In the genomic region with DNA sequence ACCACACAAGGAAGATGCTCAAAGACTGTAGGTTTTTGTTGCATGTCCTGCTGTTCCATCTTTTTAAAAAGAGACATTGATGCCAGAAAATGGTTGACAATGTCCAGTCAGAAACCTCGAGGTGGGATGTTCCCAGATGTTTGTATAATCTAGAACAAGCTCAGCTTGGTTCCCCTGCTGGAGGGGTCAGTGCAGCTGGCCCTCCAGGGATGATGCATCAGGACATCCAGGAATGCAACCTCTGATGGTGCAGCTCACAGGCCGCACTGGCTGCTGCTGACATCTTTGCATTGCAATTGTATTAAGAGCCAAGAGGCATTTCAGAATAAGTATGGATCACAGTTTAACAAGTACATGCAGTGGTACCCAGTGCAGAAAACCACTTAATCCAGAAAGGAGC, we compare ENCODE assay signal across 34 cellular contexts.
A peak's percentile ranks its signal among the peaks of the same experiment; 100 is the strongest.
DNase-seq lines count a peak whose midpoint lies in the region; ATAC-seq, FAIRE-seq and TF ChIP-seq lines count a peak whose summit lies in the region.
"Had no signal": no experiment of that assay in that cellular context is flagged by ENCODE, and none has a peak within 500 bp of the region (broad histone marks: within the 10 kb centered on the region; RNA-seq: fewer than 3 reads in every experiment).

No MANE protein-coding gene starts in this region.

- H3K9me3 ChIP-seq in esophagus muscularis mucosa, result no peaks in the 10 kb centered on the region
- H3K9me3 ChIP-seq in neuronal stem cell (replicated peaks in 1 of 2; ENCODE audit: control insufficient read depth in 2 of 2, insufficient read depth in 1 of 2, low read depth in 1 of 2, low read length in 2 of 2), result peaks cover 0 to 7% of the 10 kb centered on the region in 2 donors
- H3K9me3 ChIP-seq: BE2C, BLaER1, Caco-2 had no signal

- H3K36me3 ChIP-seq in esophagus muscularis mucosa, result no peaks in the 10 kb centered on the region
- no peaks in the 10 kb centered on the region for H3K36me3 ChIP-seq in neuronal stem cell (replicated peaks in 1 of 2; ENCODE audit: control insufficient read depth in 2 of 2, insufficient read depth in 2 of 2, low read length in 2 of 2)
- H3K36me3 ChIP-seq: BE2C; BLaER1; BLaER1 treated with 17β-estradiol and CSF1 and Interleukin-3, amounts not matched to agents 10 nM and 100 nM had no signal

- H3K27me3 Mint-ChIP-seq in Calu3 (ENCODE audit: unreplicated experiment), result peaks cover 9% of the 10 kb centered on the region

- no peak overlapping the region for H3K27ac ChIP-seq in esophagus muscularis mucosa (replicated peaks in 1 of 4)
- H3K27ac ChIP-seq in neuronal stem cell (replicated peaks; ENCODE audit: low read length), result no peak overlapping the region
- H3K27ac ChIP-seq: 22Rv1; A549; BLaER1; BLaER1 treated with 17β-estradiol and CSF1 and Interleukin-3, amounts not matched to agents 10 nM and 100 nM; C4-2B had no signal

- 78% methylated on average over 2 of the region's 2 CpGs for WGBS in esophagus muscularis mucosa
- no CpG with 5 or more reads among the region's 2 CpGs for WGBS in neuronal stem cell (ENCODE audit: extremely low coverage in 2 of 2, insufficient read length in 2 of 2, insufficient replicate concordance in 1 of 2), 2 donors

- H3K4me3 Mint-ChIP-seq in Calu3 (ENCODE audit: low read depth, unreplicated experiment), result no peak overlapping the region
- H3K4me3 Mint-ChIP-seq: B cell; CD4-positive, alpha-beta memory T cell; CD4-positive, alpha-beta T cell; CD4-positive, CD25-positive, alpha-beta regulatory T cell; CD8-positive, alpha-beta memory T cell; CD8-positive, alpha-beta T cell had no signal

- H3K27ac Mint-ChIP-seq in Calu3 (ENCODE audit: unreplicated experiment), result no peak overlapping the region
- H3K27ac Mint-ChIP-seq: B cell; CD14-positive monocyte; CD4-positive, alpha-beta memory T cell; CD4-positive, alpha-beta T cell; CD8-positive, alpha-beta memory T cell; CD8-positive, alpha-beta T cell had no signal

- intact Hi-C loops in esophagus muscularis mucosa (cut with DNase I), result no loop called here
- intact Hi-C loops in Calu3 (cut with micrococcal nuclease; ENCODE audit: unreplicated experiment), result no loop called here

- no peak overlapping the region for H3K14ac ChIP-seq in neuronal stem cell (ENCODE audit: low read length)

- CTCF ChIA-PET in Calu3 (lab: Charles Lee), result no interaction called here

- H3K4me3 ChIP-seq in esophagus muscularis mucosa (no peak overlapping the region), neuronal stem cell (ENCODE audit: low read length in 2 of 2) (no peak overlapping the region)
- H3K4me3 ChIP-seq: A549; BLaER1; BLaER1 treated with 17β-estradiol and CSF1 and Interleukin-3, amounts not matched to agents 10 nM and 100 nM had no signal

- no peak overlapping the region for H3K4ac ChIP-seq in neuronal stem cell (ENCODE audit: low read length)

- H3K18ac ChIP-seq in neuronal stem cell (ENCODE audit: low read length), result peak overlapping the region; percentile 40

- H2AK5ac ChIP-seq in neuronal stem cell (ENCODE audit: low read depth, low read length), result no peak overlapping the region

- H2BK12ac ChIP-seq in neuronal stem cell (ENCODE audit: low read length), result no peak overlapping the region

- H2BK120ac ChIP-seq in neuronal stem cell (ENCODE audit: low read depth, low read length), result no peak overlapping the region

- no peak for TF ChIP-seq POLR2A in esophagus muscularis mucosa (IDR thresholded peaks at IDR 0.05; ENCODE audit: low read depth)

- DNase-seq in esophagus muscularis mucosa (ENCODE audit: extremely low spot score) (peak; percentile 84), neuronal stem cell (ENCODE audit: low spot score) (no peak), urothelium cell line (ENCODE audit: low spot score) (no peak), cerebellum (ENCODE audit: low spot score) (no peak), Calu3 (no peak)
- DNase-seq: 8988T; ACHN; AML-193; BE2C; C1 segment of cervical spinal cord; Caco-2; CD4-positive, alpha-beta memory T cell; CD4-positive, alpha-beta T cell; CD4-positive, CD25-positive, alpha-beta regulatory T cell; CD8-positive, alpha-beta memory T cell; CD8-positive, alpha-beta T cell; COR-L47; DMS 273 treated with DMSO at 0.1 percent for 48 hours; DMS153; DMS53; DMS79; DMS79 treated with DMSO at 0.1 percent for 48 hours; DND-41; EL had no signal

- TF ChIP-seq EP300 in esophagus muscularis mucosa (IDR thresholded peaks at IDR 0.05), result no peak

- H3K79me1 ChIP-seq in neuronal stem cell (ENCODE audit: low read depth, low read length), result no peaks in the 10 kb centered on the region

- peak overlapping the region; percentile 76 for H2BK15ac ChIP-seq in neuronal stem cell (ENCODE audit: low read length)

- no peaks in the 10 kb centered on the region for H3K36me3 Mint-ChIP-seq in Calu3 (ENCODE audit: insufficient read depth, unreplicated experiment)
- H3K36me3 Mint-ChIP-seq: CD14-positive monocyte; CD4-positive, alpha-beta memory T cell; CD8-positive, alpha-beta memory T cell; CD8-positive, alpha-beta T cell had no signal

- H3K27me3 ChIP-seq in esophagus muscularis mucosa, result no peaks in the 10 kb centered on the region
- peaks cover 0 to 2% (median 0%) of the 10 kb centered on the region in 3 experiments for H3K27me3 ChIP-seq in neuronal stem cell (ENCODE audit: control insufficient read depth in 3 of 3, insufficient read depth in 3 of 3, low read depth in 1 of 3, low read length in 3 of 3)
- H3K27me3 ChIP-seq: BE2C; BLaER1; BLaER1 treated with 17β-estradiol and CSF1 and Interleukin-3, amounts not matched to agents 10 nM and 100 nM had no signal

- H3K4me2 ChIP-seq in neuronal stem cell (ENCODE audit: insufficient read depth, low read length, poor library complexity, severe bottlenecking), result no peak overlapping the region
- H3K4me2 ChIP-seq: A549; BLaER1; BLaER1 treated with 17β-estradiol and CSF1 and Interleukin-3, amounts not matched to agents 10 nM and 100 nM had no signal

- H2BK5ac ChIP-seq in neuronal stem cell (ENCODE audit: low read length), result no peak overlapping the region

- no peak overlapping the region for H2AFZ ChIP-seq in neuronal stem cell (ENCODE audit: low read length)

- H3K23ac ChIP-seq in neuronal stem cell (ENCODE audit: low read depth, low read length, poor library complexity), result no peak overlapping the region

- no TSS peak for BruUV-seq in Calu3 (replicated peaks; lab: Mats Ljungman, UMichigan)

- H3K4me1 ChIP-seq in esophagus muscularis mucosa (peaks cover 0 to 2% (median 0%) of the 10 kb centered on the region in 4 donors), neuronal stem cell (ENCODE audit: control insufficient read depth in 2 of 2, insufficient read depth in 1 of 2, low read depth in 1 of 2, low read length in 2 of 2) (peaks cover 7 to 11% of the 10 kb centered on the region in 2 donors)
- H3K4me1 ChIP-seq: A549, BE2C, BLaER1, Caco-2 had no signal

- ATAC-seq in HG03280 (IDR thresholded peaks at IDR 0.05; ENCODE audit: unreplicated experiment), result no peak
- ATAC-seq: A549; CD8-positive, alpha-beta T cell had no signal

- no peak for TF ChIP-seq CTCF in esophagus muscularis mucosa (IDR thresholded peaks at IDR 0.05)
- TF ChIP-seq CTCF in Calu3 (IDR thresholded peaks at IDR 0.05; ENCODE audit: unreplicated experiment), result no peak

- no peaks in the 10 kb centered on the region for H3K4me1 Mint-ChIP-seq in Calu3 (ENCODE audit: low read depth, unreplicated experiment)
- H3K4me1 Mint-ChIP-seq: B cell; CD14-positive monocyte; CD4-positive, alpha-beta memory T cell; CD4-positive, CD25-positive, alpha-beta regulatory T cell; CD8-positive, alpha-beta memory T cell had no signal

- H4K91ac ChIP-seq in neuronal stem cell (ENCODE audit: low read depth, low read length, poor library complexity), result no peak overlapping the region

- H3K9me3 Mint-ChIP-seq in Calu3 (ENCODE audit: low read depth, unreplicated experiment), result peaks cover 3% of the 10 kb centered on the region
- H3K9me3 Mint-ChIP-seq: CD4-positive, alpha-beta T cell; CD8-positive, alpha-beta T cell had no signal

- peak; percentile 27 for FAIRE-seq in urothelium cell line (lab: Jason Lieb, UNC)
- FAIRE-seq: A204.1, A549, D721Med had no signal

- no peak overlapping the region for H3K9ac ChIP-seq in neuronal stem cell (ENCODE audit: low read depth, low read length, poor library complexity)
- H3K9ac ChIP-seq: BLaER1; BLaER1 treated with 17β-estradiol and CSF1 and Interleukin-3, amounts not matched to agents 10 nM and 100 nM had no signal

- no peak overlapping the region for H4K8ac ChIP-seq in neuronal stem cell (ENCODE audit: low read depth, low read length)
